Comparison of ENCODE assay signal across 37 cellular contexts in the genomic region with DNA sequence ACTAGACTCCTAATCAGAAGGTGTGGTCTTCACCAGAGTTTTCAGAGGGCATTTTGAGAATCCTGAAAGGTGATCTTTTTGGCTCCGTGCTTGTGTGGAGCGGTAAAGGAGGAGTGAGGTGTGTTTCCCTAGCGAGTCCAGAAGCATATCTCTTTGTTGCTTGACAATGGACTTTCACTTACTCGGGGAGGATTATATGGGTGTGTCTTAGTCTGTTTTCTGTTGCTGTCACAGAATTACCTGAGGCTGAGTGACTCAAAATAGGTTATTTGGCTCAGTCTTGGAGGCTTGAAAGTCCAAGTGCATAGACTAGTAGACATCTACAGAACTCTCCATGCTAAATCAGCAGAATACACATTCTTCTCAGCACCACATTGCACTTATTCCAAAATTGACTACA. TPM values are rescaled to one million over a fixed set of nuclear protein-coding genes. Genes with fewer than 3 reads are reported as not detected.
"Had no signal": no experiment of that assay in that cellular context is flagged by ENCODE, and none has a peak within 500 bp of the region (broad histone marks: within the 10 kb centered on the region; RNA-seq: fewer than 3 reads in every experiment).

No MANE protein-coding gene starts in this region.

- H3K9me3 ChIP-seq: adrenal gland, body of pancreas, esophagus muscularis mucosa, gastroesophageal sphincter had no signal

- H3K36me3 ChIP-seq: adrenal gland, cardiac muscle cell, esophagus muscularis mucosa, gastroesophageal sphincter, heart right ventricle, WERI-Rb-1 had no signal

- H3K4me1 ChIP-seq: adrenal gland, body of pancreas, esophagus muscularis mucosa, gastroesophageal sphincter, heart right ventricle had no signal

- H3K27ac ChIP-seq: adrenal gland, body of pancreas, cardiac muscle cell, coronary artery, dorsolateral prefrontal cortex, epithelial cell of prostate, esophagus muscularis mucosa, gastroesophageal sphincter, heart right ventricle, WERI-Rb-1 had no signal

- H3K4me3 ChIP-seq: adrenal gland, body of pancreas, cardiac muscle cell, coronary artery, dorsolateral prefrontal cortex, esophagus muscularis mucosa, gastroesophageal sphincter, heart right ventricle had no signal

- DNase-seq: activated B cell treated with CpG ODN at 0.5 μM for 24 hours; activated CD4-positive, alpha-beta T cell treated with anti-CD3 and anti-CD28 coated beads for 48 hours; activated CD4-positive, alpha-beta T cell treated with anti-CD3 and anti-CD28 coated beads, Interleukin-2, amount 50 U/mL, for 1 hour; activated CD4-positive, alpha-beta T cell treated with anti-CD3 and anti-CD28 coated beads, Interleukin-2, amount 50 U/mL, for 48 hours; activated CD8-positive, alpha-beta memory T cell treated with anti-CD3 and anti-CD28 coated beads for 24 hours; activated CD8-positive, alpha-beta T cell treated with anti-CD3 and anti-CD28 coated beads for 36 hours; activated effector memory CD4-positive, alpha-beta T cell treated with Interleukin-2 at 50 U/mL for 16 hours; activated gamma-delta T cell treated with Interleukin-2 at 50 U/mL for 16 hours; activated naive CD4-positive, alpha-beta T cell treated with Interleukin-2 at 50 U/mL for 16 hours; activated naive CD8-positive, alpha-beta T cell treated with anti-CD3 and anti-CD28 coated beads for 36 hours; activated naive CD8-positive, alpha-beta T cell treated with anti-CD3 and anti-CD28 coated beads, Interleukin-2, amount 50 U/mL, for 24 hours; activated T-cell treated with anti-CD3 and anti-CD28 coated beads, Interleukin-2, amount 50 U/mL, for 4 hours; adrenal gland; amygdala; aorta; body of pancreas; central memory CD4-positive, alpha-beta T cell; cerebellar nuclear complex; dorsolateral prefrontal cortex; effector CD4-positive, alpha-beta T cell; effector memory CD8-positive, alpha-beta T cell; foreskin melanocyte; heart right ventricle; T-helper 1 cell; T-helper 17 cell; T1000; WERI-Rb-1 had no signal

- ATAC-seq: activated CD4-positive, CD25-positive, alpha-beta regulatory T cell treated with anti-CD3 and anti-CD28 coated beads, Interleukin-2, amount 50 U/mL, for 24 hours; activated CD8-positive, alpha-beta T cell treated with anti-CD3 and anti-CD28 coated beads for 36 hours; activated naive CD8-positive, alpha-beta T cell treated with anti-CD3 and anti-CD28 coated beads, Interleukin-2, amount 50 U/mL, for 24 hours; activated T-cell treated with anti-CD3 and anti-CD28 coated beads, Interleukin-2, amount 50 U/mL, for 4 hours; activated T-helper 17 cell treated with anti-CD3 and anti-CD28 coated beads, Interleukin-2, amount 50 U/mL, for 72 hours; body of pancreas; effector memory CD8-positive, alpha-beta T cell; gastroesophageal sphincter; heart right ventricle; T-helper 17 cell had no signal

- H3K27me3 ChIP-seq: adrenal gland, body of pancreas, cardiac muscle cell, gastroesophageal sphincter, heart right ventricle had no signal

RNA-seq across cellular contexts. Expression of gene AKR1C4, which starts 57.9 kb away (rescaled TPM):
- total RNA-seq: activated B cell treated with CpG ODN at 0.5 μM for 24 hours; activated CD8-positive, alpha-beta T cell treated with anti-CD3 and anti-CD28 coated beads for 36 hours; activated naive CD8-positive, alpha-beta T cell treated with anti-CD3 and anti-CD28 coated beads for 36 hours; adrenal gland; aorta; cardiac muscle cell; dorsolateral prefrontal cortex; esophagus muscularis mucosa; fibroblast of lung; fibroblast of villous mesenchyme; gastroesophageal sphincter; glomerular endothelial cell; heart right ventricle; T-helper 17 cell had no signal
- polyA plus RNA-seq: aorta, cardiac muscle cell, fibroblast of lung, heart right ventricle had no signal
